16 cellular contexts compared by ENCODE assay signal in the genomic region with DNA sequence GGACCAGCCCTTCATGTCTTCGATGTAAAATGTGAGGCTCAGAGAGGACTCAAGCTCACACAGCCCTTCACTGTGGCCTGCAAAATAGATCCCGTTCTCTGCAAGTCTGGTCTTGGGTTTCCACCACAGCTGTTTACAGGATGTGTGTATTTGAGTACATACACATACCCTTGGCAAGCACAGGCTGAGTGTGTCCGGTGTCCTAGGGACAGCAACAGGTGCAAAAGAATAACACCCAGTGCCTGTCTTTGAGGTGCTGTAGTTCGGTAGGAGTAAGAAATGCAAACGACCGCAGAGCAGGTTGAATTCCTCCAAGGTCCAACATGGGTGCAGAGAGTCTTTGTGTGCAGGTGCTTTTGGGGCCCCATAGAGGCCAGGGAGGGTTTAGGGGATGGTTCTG. TPM values are rescaled to one million over a fixed set of nuclear protein-coding genes. Genes with fewer than 3 reads are reported as not detected.
"Had no signal": no experiment of that assay in that cellular context is flagged by ENCODE, and none has a peak within 500 bp of the region (broad histone marks: within the 10 kb centered on the region; RNA-seq: fewer than 3 reads in every experiment).

No MANE protein-coding gene starts in this region.

RNA-seq across cellular contexts. Expression of gene EVPLL, which starts 44.9 kb away (rescaled TPM):
- total RNA-seq: activated naive CD4-positive, alpha-beta T cell treated with anti-CD3 and anti-CD28 coated beads for 36 hours; activated naive CD8-positive, alpha-beta T cell treated with anti-CD3 and anti-CD28 coated beads, Interleukin-2, amount 10 ng/mL, durations not matched to agents 7 days and 5 days; activated T-cell treated with anti-CD3 and anti-CD28 coated beads, Interleukin-2, amount 50 U/mL, for 72 hours; activated T-helper 1 cell treated with anti-CD3 and anti-CD28 coated beads, Interleukin-12 subunit alpha, Interleukin-12 subunit beta, Interleukin-2, Interleukin-4 antibody, amounts not matched to agents 30 ng/mL and 10 ng/mL and 1 ng/mL, durations not matched to agents 14 hours and 24 hours and 36 hours; activated T-helper 17 cell treated with anti-CD3 and anti-CD28 coated beads, Interleukin-2, amount 50 U/mL, for 72 hours; activated T-helper 2 cell treated with anti-CD3 and anti-CD28 coated beads, Interferon-gamma antibody, Interleukin-2, Interleukin-4, amounts not matched to agents 10 μg/mL and 5 μg/mL and 100 μg/mL, durations not matched to agents 14 hours and 24 hours and 36 hours; adrenal gland; aorta; ascending aorta; astrocyte; body of pancreas; cardiac muscle cell; cardiac septum; cerebellum had no signal
- polyA plus RNA-seq: aorta, cardiac muscle cell had no signal

RNA-seq across cellular contexts. Expression of gene LGALS9C, which starts 54.1 kb away (rescaled TPM):
- total RNA-seq: activated naive CD4-positive, alpha-beta T cell treated with anti-CD3 and anti-CD28 coated beads, Interleukin-2, amount 50 U/mL, for 72 hours; activated T-cell treated with anti-CD3 and anti-CD28 coated beads, Interleukin-2, amount 50 U/mL, for 72 hours; activated T-helper 1 cell treated with anti-CD3 and anti-CD28 coated beads, Interleukin-12 subunit alpha, Interleukin-12 subunit beta, Interleukin-2, Interleukin-4 antibody, amounts not matched to agents 30 ng/mL and 10 ng/mL and 1 ng/mL, durations not matched to agents 14 hours and 24 hours and 36 hours; aorta; ascending aorta; astrocyte; body of pancreas; bronchial epithelial cell; cardiac muscle cell; cardiac septum; cerebellum had no signal
- polyA plus RNA-seq: cardiac muscle cell had no signal
